Comparison of ENCODE assay signal across 26 cellular contexts in the genomic region with DNA sequence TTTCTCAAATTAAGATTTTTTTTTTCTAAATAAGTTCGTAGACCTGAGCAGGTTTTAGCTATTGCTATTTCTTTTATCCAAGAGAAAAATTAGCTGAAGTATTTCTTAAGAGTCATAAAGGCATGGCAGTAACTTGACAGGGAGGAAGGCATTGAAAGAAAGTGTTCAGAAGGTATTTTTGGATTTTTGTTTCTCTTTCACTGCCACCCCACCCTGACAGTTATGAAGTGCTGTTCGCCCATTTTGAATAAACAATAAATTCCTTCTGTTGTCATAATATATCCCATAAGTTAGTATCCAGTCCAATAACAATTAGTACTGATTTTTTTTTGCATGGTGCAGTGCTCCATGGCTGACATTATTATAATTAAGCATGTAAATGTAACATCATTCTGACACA.
"Had no signal": no experiment of that assay in that cellular context is flagged by ENCODE, and none has a peak within 500 bp of the region (broad histone marks: within the 10 kb centered on the region; RNA-seq: fewer than 3 reads in every experiment).

No MANE protein-coding gene starts in this region.

- H3K9me3 Mint-ChIP-seq: activated CD8-positive, alpha-beta T cell treated with anti-CD3 and anti-CD28 coated beads for 36 hours; activated naive CD4-positive, alpha-beta T cell treated with anti-CD3 and anti-CD28 coated beads, Interleukin-2, amount 50 U/mL, for 24 hours; activated naive CD8-positive, alpha-beta T cell treated with anti-CD3 and anti-CD28 coated beads, Interleukin-2, amount 10 ng/mL, durations not matched to agents 7 days and 5 days; T-helper 1 cell treated with Interleukin-12 subunit alpha and Interleukin-12 subunit beta and Interleukin-4 antibody, amounts not matched to agents 30 μg/mL and 1 μg/mL, for 36 hours had no signal

- H3K4me3 Mint-ChIP-seq: activated CD4-positive, alpha-beta T cell treated with anti-CD3 and anti-CD28 coated beads, Interleukin-2, amount 10 ng/mL, durations not matched to agents 24 days and 14 days; activated CD8-positive, alpha-beta T cell treated with anti-CD3 and anti-CD28 coated beads for 36 hours; activated naive CD4-positive, alpha-beta T cell treated with anti-CD3 and anti-CD28 coated beads, Interleukin-2, amount 50 U/mL, for 24 hours; activated naive CD8-positive, alpha-beta T cell treated with anti-CD3 and anti-CD28 coated beads, Interleukin-2, amount 10 ng/mL, durations not matched to agents 7 days and 5 days; activated T-cell treated with anti-CD3 and anti-CD28 coated beads, Interleukin-2, amount 50 U/mL, for 72 hours; activated T-helper 17 cell treated with anti-CD3 and anti-CD28 coated beads, Interleukin-2, amount 50 U/mL, for 72 hours; T-helper 1 cell treated with Interleukin-12 subunit alpha and Interleukin-12 subunit beta and Interleukin-4 antibody, amounts not matched to agents 30 μg/mL and 1 μg/mL, for 36 hours; T-helper 2 cell treated with Interferon-gamma antibody and Interleukin-4, amounts not matched to agents 5 μg/mL and 100 μg/mL, for 36 hours had no signal

- H3K27ac ChIP-seq: adrenal gland, body of pancreas, breast epithelium, SJCRH30, SK-N-MC had no signal

- H3K27ac Mint-ChIP-seq: activated CD4-positive, alpha-beta T cell treated with anti-CD3 and anti-CD28 coated beads, Interleukin-2, amount 10 ng/mL, durations not matched to agents 24 days and 14 days; activated CD8-positive, alpha-beta T cell treated with anti-CD3 and anti-CD28 coated beads for 36 hours; activated naive CD4-positive, alpha-beta T cell treated with anti-CD3 and anti-CD28 coated beads, Interleukin-2, amount 50 U/mL, for 24 hours; activated naive CD8-positive, alpha-beta T cell treated with anti-CD3 and anti-CD28 coated beads, Interleukin-2, amount 10 ng/mL, durations not matched to agents 7 days and 5 days; activated T-cell treated with anti-CD3 and anti-CD28 coated beads, Interleukin-2, amount 50 U/mL, for 72 hours; activated T-helper 17 cell treated with anti-CD3 and anti-CD28 coated beads, Interleukin-2, amount 50 U/mL, for 72 hours; T-helper 1 cell treated with Interleukin-12 subunit alpha and Interleukin-12 subunit beta and Interleukin-4 antibody, amounts not matched to agents 30 μg/mL and 1 μg/mL, for 36 hours; T-helper 2 cell treated with Interferon-gamma antibody and Interleukin-4, amounts not matched to agents 5 μg/mL and 100 μg/mL, for 36 hours had no signal

- H3K27me3 Mint-ChIP-seq: activated CD4-positive, alpha-beta T cell treated with anti-CD3 and anti-CD28 coated beads, Interleukin-2, amount 10 ng/mL, durations not matched to agents 24 days and 14 days; activated CD8-positive, alpha-beta T cell treated with anti-CD3 and anti-CD28 coated beads for 36 hours; activated naive CD8-positive, alpha-beta T cell treated with anti-CD3 and anti-CD28 coated beads, Interleukin-2, amount 10 ng/mL, durations not matched to agents 7 days and 5 days; activated T-helper 17 cell treated with anti-CD3 and anti-CD28 coated beads, Interleukin-2, amount 50 U/mL, for 72 hours had no signal

- H3K4me1 Mint-ChIP-seq: activated CD4-positive, alpha-beta T cell treated with anti-CD3 and anti-CD28 coated beads, Interleukin-2, amount 10 ng/mL, durations not matched to agents 24 days and 14 days; activated naive CD4-positive, alpha-beta T cell treated with anti-CD3 and anti-CD28 coated beads, Interleukin-2, amount 50 U/mL, for 24 hours; activated naive CD8-positive, alpha-beta T cell treated with anti-CD3 and anti-CD28 coated beads, Interleukin-2, amount 10 ng/mL, durations not matched to agents 7 days and 5 days; activated T-helper 17 cell treated with anti-CD3 and anti-CD28 coated beads, Interleukin-2, amount 50 U/mL, for 72 hours had no signal

- H3K4me3 ChIP-seq: adrenal gland, body of pancreas, breast epithelium, SJCRH30, SK-N-MC had no signal

- DNase-seq: activated CD4-positive, alpha-beta T cell treated with anti-CD3 and anti-CD28 coated beads, Interleukin-2, amount 10 ng/mL, durations not matched to agents 24 days and 14 days; activated CD4-positive, alpha-beta T cell treated with anti-CD3 and anti-CD28 coated beads, Interleukin-2, amount 50 U/mL, for 4 hours; activated CD8-positive, alpha-beta T cell treated with anti-CD3 and anti-CD28 coated beads for 36 hours; activated effector memory CD4-positive, alpha-beta T cell treated with anti-CD3 and anti-CD28 coated beads, Interleukin-2, amount 50 U/mL, for 16 hours; activated naive CD4-positive, alpha-beta T cell treated with Interleukin-2 at 50 U/mL for 16 hours; activated naive CD8-positive, alpha-beta T cell treated with anti-CD3 and anti-CD28 coated beads, Interleukin-2, amount 10 ng/mL, durations not matched to agents 7 days and 5 days; activated T-cell treated with anti-CD3 and anti-CD28 coated beads, Interleukin-2, amount 50 U/mL, for 1 hour; activated T-cell treated with anti-CD3 and anti-CD28 coated beads, Interleukin-2, amount 50 U/mL, for 72 hours; adrenal gland; body of pancreas; Karpas-422; NCI-H1048; NCI-H1436 treated with DMSO at 0.1 percent for 48 hours; NCI-H1694 treated with DMSO at 0.1 percent for 48 hours; NCI-H2029; NCI-H345; NCI-H524 treated with DMSO at 0.1 percent for 48 hours; OCI-M1; SHP77; SJCRH30 had no signal

- H3K36me3 Mint-ChIP-seq: activated naive CD4-positive, alpha-beta T cell treated with anti-CD3 and anti-CD28 coated beads, Interleukin-2, amount 50 U/mL, for 24 hours; activated naive CD8-positive, alpha-beta T cell treated with anti-CD3 and anti-CD28 coated beads, Interleukin-2, amount 10 ng/mL, durations not matched to agents 7 days and 5 days had no signal

- ATAC-seq: activated CD8-positive, alpha-beta T cell treated with anti-CD3 and anti-CD28 coated beads for 36 hours; activated T-cell treated with anti-CD3 and anti-CD28 coated beads, Interleukin-2, amount 50 U/mL, for 72 hours; activated T-helper 17 cell treated with anti-CD3 and anti-CD28 coated beads, Interleukin-2, amount 50 U/mL, for 72 hours; body of pancreas had no signal

- H3K27me3 ChIP-seq: adrenal gland, body of pancreas, breast epithelium, SJCRH30 had no signal

- H3K36me3 ChIP-seq: adrenal gland, breast epithelium, SJCRH30 had no signal

- H3K9me3 ChIP-seq: adrenal gland, body of pancreas, breast epithelium, SJCRH30 had no signal

- H3K4me1 ChIP-seq: adrenal gland, body of pancreas, breast epithelium, SJCRH30 had no signal
